ENCODE assay signal across 9 cellular contexts in genomic region chr1:203644661-203645510, GRCh38. TPM values are rescaled to one million over a fixed set of nuclear protein-coding genes. Genes with fewer than 3 reads are reported as not detected.
A peak's percentile ranks its signal among the peaks of the same experiment; 100 is the strongest.
DNase-seq lines count a peak whose midpoint lies in the region; ATAC-seq lines count a peak whose summit lies in the region.
"Had no signal": no experiment of that assay in that cellular context is flagged by ENCODE, and none has a peak within 500 bp of the region (broad histone marks: within the 10 kb centered on the region; RNA-seq: fewer than 3 reads in every experiment).

No MANE protein-coding gene starts in this region.

- peak overlapping the region in 1 of 2 donors; percentile 56 for H3K9ac ChIP-seq in stomach smooth muscle (ENCODE audit: low read length in 2 of 2)

- H3K27ac ChIP-seq in right cardiac atrium (ENCODE audit: low read length) (peak overlapping the region; percentile 96), stomach smooth muscle (ENCODE audit: low read length) (peak overlapping the region; percentile 80)

- 44% methylated on average over 4 of the region's 4 CpGs for WGBS in right cardiac atrium

- H3K9me3 ChIP-seq in right cardiac atrium (ENCODE audit: control insufficient read depth, low read length) (no peaks in the 10 kb centered on the region), stomach smooth muscle (ENCODE audit: control insufficient read depth in 2 of 2, low read length in 2 of 2) (no peaks in the 10 kb centered on the region)

- H3K36me3 ChIP-seq in stomach smooth muscle (ENCODE audit: control insufficient read depth in 2 of 2, insufficient read depth in 2 of 2, low read length in 2 of 2) = peaks cover 3 to 9% of the 10 kb centered on the region in 2 donors

- DNase-seq in LHCN-M2 (ENCODE audit: low read depth) (peak; percentile 56), astrocyte of the hippocampus (ENCODE audit: low read depth, low spot score) (peak; percentile 73), right cardiac atrium (no peak), SHP77 (lab: John Stamatoyannopoulos, UW) (no peak)
- DNase-seq: GOT3, occipital lobe had no signal

- intact Hi-C loops in right cardiac atrium (cut with DNase I) = no loop called here

- ATAC-seq in right cardiac atrium = peak; percentile 77 to 79
- ATAC-seq in HG03097 (IDR thresholded peaks at IDR 0.05; ENCODE audit: low FRiP score, unreplicated experiment) = no peak
- ATAC-seq in HG02678 (IDR thresholded peaks at IDR 0.05; ENCODE audit: unreplicated experiment) = no peak

- H3K27me3 ChIP-seq in right cardiac atrium (ENCODE audit: control insufficient read depth, insufficient read depth) (no peaks in the 10 kb centered on the region), stomach smooth muscle (ENCODE audit: control insufficient read depth in 1 of 2, insufficient read depth in 2 of 2, low read length in 2 of 2) (no peaks in the 10 kb centered on the region)

- H3K4me3 ChIP-seq in right cardiac atrium (ENCODE audit: low read length) (no peak overlapping the region), stomach smooth muscle (ENCODE audit: low read length in 2 of 2) (no peak overlapping the region)

- H3K4me1 ChIP-seq in right cardiac atrium (ENCODE audit: control insufficient read depth, insufficient read depth, low read length) (peaks cover 34% of the 10 kb centered on the region), stomach smooth muscle (ENCODE audit: control insufficient read depth, insufficient read depth, low read length) (peaks cover 58% of the 10 kb centered on the region)

RNA-seq across cellular contexts. Expression of gene ATP2B4, which starts 18.3 kb away (rescaled TPM):
- total RNA-seq in LHCN-M2 (2014; rRNA removed) (24.8 and 25.8 TPM in 2 replicates), right cardiac atrium (100 to 1,000 TPM in 3 of 4 donors, 10 to 100 TPM in 1; 97.0 to 132 (median 112) TPM)
- 17.4 TPM for polyA plus RNA-seq in LHCN-M2 (2012)
- 65.7 TPM for polyA plus RNA-seq in right cardiac atrium

Comparison
In these comparisons a context has a peak if more than half of its experiments do, and no peak if none do; other contexts are left out.
1. DNase-seq: peak in LHCN-M2 (single experiment) and astrocyte of the hippocampus (single experiment); none in right cardiac atrium (0 of 3) and SHP77 (0 of 2).
2. ATAC-seq: peak in right cardiac atrium (2 of 2); none in HG03097 (single experiment) and HG02678 (single experiment).